In genomic region chr5:159456722-159457462, GRCh38 we compare ENCODE assay signal across 9 cellular contexts.
DNase-seq lines count a peak whose midpoint lies in the region; ATAC-seq and FAIRE-seq lines count a peak whose summit lies in the region.
"Had no signal": no experiment of that assay in that cellular context is flagged by ENCODE, and none has a peak within 500 bp of the region (broad histone marks: within the 10 kb centered on the region; RNA-seq: fewer than 3 reads in every experiment).

No MANE protein-coding gene starts in this region.

- peak; percentile 81 for ATAC-seq in GM19438 (IDR thresholded peaks at IDR 0.05; ENCODE audit: low read depth, unreplicated experiment)
- ATAC-seq in HG03378 (IDR thresholded peaks at IDR 0.05; ENCODE audit: unreplicated experiment): peak; percentile 88

- in situ Hi-C loops in ACHN (cut with HindIII; ENCODE audit: low pct_ligation_motif_present, low pct_unique_long_range_greater_than_20kb, low sequenced_read_pairs): no loop called here

- FAIRE-seq in HTR-8/SVneo (lab: Jason Lieb, UNC): no peak

- DNase-seq in ACHN (peak; percentile 38), C1 segment of cervical spinal cord (lab: John Stamatoyannopoulos, UW) (no peak), HTR-8/SVneo (ENCODE audit: insufficient read length, low spot score) (no peak), NCI-H1048 (lab: John Stamatoyannopoulos, UW) (no peak)
- peak; percentile 64 to 71 for DNase-seq in activated T-cell treated with anti-CD3 and anti-CD28 coated beads, Interleukin-2, amount 50 U/mL, for 48 hours
- DNase-seq in stimulated activated CD4-positive, alpha-beta T cell treated with anti-CD3 and anti-CD28 coated beads, Interleukin-2, amount 100 ng/mL, for 4 hours (ENCODE audit: low read depth): peak; percentile 48
- DNase-seq: DND-41 had no signal

Comparison
In these comparisons a context has a peak if more than half of its experiments do, and no peak if none do; other contexts are left out.
1. DNase-seq: peak in ACHN (single experiment), activated T-cell treated with anti-CD3 and anti-CD28 coated beads, Interleukin-2, amount 50 U/mL, for 48 hours (2 of 2) and stimulated activated CD4-positive, alpha-beta T cell treated with anti-CD3 and anti-CD28 coated beads, Interleukin-2, amount 100 ng/mL, for 4 hours (single experiment); none in C1 segment of cervical spinal cord (0 of 14), HTR-8/SVneo (single experiment) and NCI-H1048 (single experiment).